Comparison of ENCODE assay signal across 1 cellular context in the genomic region with DNA sequence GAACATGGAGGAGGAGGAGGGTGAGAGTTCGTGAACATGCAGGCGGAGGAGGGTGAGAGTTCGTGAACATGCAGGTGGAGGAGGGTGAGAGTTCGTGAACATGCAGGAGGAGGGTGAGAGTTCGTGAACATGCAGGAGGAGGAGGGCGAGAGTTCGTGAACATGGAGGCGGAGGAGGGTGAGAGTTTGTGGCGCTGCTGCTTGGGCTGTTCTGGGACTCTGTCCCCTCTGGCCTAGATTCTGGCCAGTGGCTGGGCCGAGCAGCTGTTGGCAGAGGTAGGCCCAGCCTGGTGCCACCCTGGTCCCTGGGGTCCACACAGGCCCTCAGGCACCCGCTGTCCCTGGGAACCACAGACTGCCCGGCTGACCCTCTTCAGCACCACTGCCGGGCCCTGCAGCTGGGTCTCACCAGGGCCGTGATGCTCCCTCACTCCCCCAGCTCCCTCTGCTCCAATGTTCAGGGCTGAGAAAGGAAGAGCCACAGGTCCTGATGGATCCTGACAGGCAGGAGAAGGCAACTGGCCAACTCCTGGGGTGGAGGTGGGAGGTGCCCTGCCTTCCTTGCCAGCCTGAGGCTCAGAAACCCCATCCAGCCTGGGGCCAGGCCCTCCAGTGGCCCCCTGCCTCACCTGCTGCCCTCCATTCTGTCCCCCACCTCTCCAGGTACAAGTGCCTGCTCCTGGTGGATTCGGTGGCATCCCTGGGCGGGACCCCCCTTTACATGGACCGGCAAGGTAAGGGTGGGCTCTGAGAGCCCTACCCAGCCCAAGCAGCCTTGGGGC.
TF ChIP-seq lines count a peak whose summit lies in the region.

No MANE protein-coding gene starts in this region.

TF ChIP-seq in K562, 482 proteins besides CTCF, POLR2A, EP300 and RAD21:
- TF ChIP-seq ZNF263 (CRISPR knock-in tag; IDR thresholded peaks at IDR 0.05; ENCODE audit: borderline replicate concordance) (peak; percentile 82), IRF2 (CRISPR knock-in tag; IDR thresholded peaks at IDR 0.05) (no peak)
